In genomic region chr13:24161010-24161775, GRCh38 we compare ENCODE assay signal across 8 cellular contexts. TPM values are rescaled to one million over a fixed set of nuclear protein-coding genes. Genes with fewer than 3 reads are reported as not detected.
A peak's percentile ranks its signal among the peaks of the same experiment; 100 is the strongest.
DNase-seq lines count a peak whose midpoint lies in the region; ATAC-seq and TF ChIP-seq lines count a peak whose summit lies in the region.

No MANE protein-coding gene starts in this region.

- WGBS in gastroesophageal sphincter (ENCODE audit: low coverage in 1 of 2), 2 donors = no CpG with 5 or more reads among the region's 43 CpGs
- 0 to 2% (median 1%) methylated on average over 30 to 43 of the region's 43 CpGs for WGBS in ovary, 3 donors

- H3K27me3 ChIP-seq in gastroesophageal sphincter = peaks cover 29% of the 10 kb centered on the region
- H3K27me3 ChIP-seq in ovary = no peaks in the 10 kb centered on the region
- no peaks in the 10 kb centered on the region for H3K27me3 ChIP-seq in upper lobe of right lung

- intact Hi-C loops in ovary (cut with DNase I) (loop anchor here in 1 of 4 donors (10.0 kb wide), 1 partner anchor 96 kb away; no protein-coding TSS in a partner anchor), upper lobe of right lung (cut with DNase I) (no loop called here)

- H3K4me3 ChIP-seq in gastroesophageal sphincter (peak overlapping the region; percentile 65 to 78), ovary (peak overlapping the region; percentile 75), upper lobe of right lung (peak overlapping the region; percentile 78)

- no peak for TF ChIP-seq CTCF in gastroesophageal sphincter (IDR thresholded peaks at IDR 0.05)
- no peak for TF ChIP-seq CTCF in ovary (IDR thresholded peaks at IDR 0.05)
- no peak for TF ChIP-seq CTCF in upper lobe of right lung (IDR thresholded peaks at IDR 0.05)

- H3K27ac ChIP-seq in gastroesophageal sphincter = peak overlapping the region in 3 of 4 donors; percentile 65 to 81 (median 66)
- peak overlapping the region; percentile 5 to 43 for H3K27ac ChIP-seq in ovary
- H3K27ac ChIP-seq in upper lobe of right lung = peak overlapping the region; percentile 83

- H3K4me1 ChIP-seq in gastroesophageal sphincter (peaks cover 0 to 40% (median 3%) of the 10 kb centered on the region in 3 donors), ovary (ENCODE audit: insufficient read depth) (peaks cover 7% of the 10 kb centered on the region), upper lobe of right lung (peaks cover 27% of the 10 kb centered on the region)

- TF ChIP-seq POLR2A in gastroesophageal sphincter (IDR thresholded peaks at IDR 0.05) (no peak), ovary (IDR thresholded peaks at IDR 0.05) (no peak)

- ATAC-seq in HG02870 (IDR thresholded peaks at IDR 0.05; ENCODE audit: unreplicated experiment) (peak; percentile 28), gastroesophageal sphincter (peak; percentile 36), upper lobe of right lung (peak; percentile 59)

- H3K36me3 ChIP-seq in gastroesophageal sphincter (no peaks in the 10 kb centered on the region), ovary (no peaks in the 10 kb centered on the region), upper lobe of right lung (no peaks in the 10 kb centered on the region)

- peak; percentile 69 for DNase-seq in DMS 273 (lab: John Stamatoyannopoulos, UW; ENCODE audit: unreplicated experiment)
- no peak for DNase-seq in DMS 273 treated with DMSO at 0.1 percent for 48 hours (lab: John Stamatoyannopoulos, UW)
- DNase-seq in NCI-H748 (lab: John Stamatoyannopoulos, UW; ENCODE audit: unreplicated experiment) = peak; percentile 91
- DNase-seq in activated T-cell treated with anti-CD3 and anti-CD28 coated beads, Interleukin-2, amount 50 U/mL, for 48 hours = peak; percentile 68 to 72
- DNase-seq in ovary = peak in 3 of 5 donors; percentile 46 to 67 (median 52)
- no peak for DNase-seq in upper lobe of right lung

- TF ChIP-seq EP300 in gastroesophageal sphincter (IDR thresholded peaks at IDR 0.05) = no peak
- TF ChIP-seq EP300 in ovary (IDR thresholded peaks at IDR 0.05) = no peak

- H3K9me3 ChIP-seq in gastroesophageal sphincter (no peaks in the 10 kb centered on the region), ovary (no peaks in the 10 kb centered on the region), upper lobe of right lung (no peaks in the 10 kb centered on the region)

RNA-seq across cellular contexts. Expression of gene SPATA13, which starts 0.7 kb away (rescaled TPM):
- 10 to 100 TPM in 3 of 4 donors, 1 to 10 TPM in 1; 10.0 to 24.6 (median 13.4) TPM for total RNA-seq in gastroesophageal sphincter
- 10 to 100 TPM; 21.7 to 60.3 (median 33.8) TPM for total RNA-seq in ovary
- polyA plus RNA-seq in ovary = 10 to 100 TPM; 11.1 to 14.8 TPM
- 34.4 TPM for total RNA-seq in upper lobe of right lung

Comparison
In these comparisons a context has a peak if more than half of its experiments do, and no peak if none do; other contexts are left out.
1. DNase-seq: peak in DMS 273 (single experiment), NCI-H748 (single experiment), activated T-cell treated with anti-CD3 and anti-CD28 coated beads, Interleukin-2, amount 50 U/mL, for 48 hours (2 of 2) and ovary (3 of 5); none in DMS 273 treated with DMSO at 0.1 percent for 48 hours (single experiment) and upper lobe of right lung (single experiment).
2. H3K27ac ChIP-seq: peak in every context shown above with its lines; median percentile 83 in upper lobe of right lung; 66 in gastroesophageal sphincter; 24 in ovary.
3. Peak in every context shown above with its lines, with median percentiles within 50 percentile points of each other: ATAC-seq and H3K4me3 ChIP-seq.